15 cellular contexts compared by ENCODE assay signal in the genomic region with DNA sequence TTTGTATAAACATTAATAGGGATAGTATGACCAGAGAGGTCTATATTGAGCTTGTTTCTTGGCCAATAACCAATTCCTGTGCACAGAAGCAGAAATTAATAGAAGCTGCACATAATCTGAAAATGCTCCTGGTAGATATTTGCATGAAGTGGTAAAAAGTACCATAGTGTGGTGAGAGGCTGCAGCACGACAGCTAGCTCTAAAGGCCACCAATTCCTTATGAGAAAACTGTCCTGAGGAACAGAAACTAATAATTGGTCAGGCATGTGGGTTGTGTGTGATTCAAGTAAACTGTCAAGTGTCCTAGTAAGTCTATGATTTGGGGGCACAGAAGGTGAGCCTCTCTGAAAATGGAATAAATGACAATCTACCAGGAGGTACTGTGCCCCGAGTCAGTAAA. TPM values are rescaled to one million over a fixed set of nuclear protein-coding genes. Genes with fewer than 3 reads are reported as not detected.
A peak's percentile ranks its signal among the peaks of the same experiment; 100 is the strongest.
DNase-seq lines count a peak whose midpoint lies in the region; ATAC-seq and TF ChIP-seq lines count a peak whose summit lies in the region.
"Had no signal": no experiment of that assay in that cellular context is flagged by ENCODE, and none has a peak within 500 bp of the region (broad histone marks: within the 10 kb centered on the region; RNA-seq: fewer than 3 reads in every experiment).

No MANE protein-coding gene starts in this region.

- no peak overlapping the region for H3K27ac ChIP-seq in gastrocnemius medialis
- H3K27ac ChIP-seq: SJSA1 had no signal

- peak; percentile 13 for DNase-seq in GM19238 (ENCODE audit: insufficient read length, low spot score)
- DNase-seq in NCI-H1417 (lab: John Stamatoyannopoulos, UW), result no peak
- DNase-seq in gastrocnemius medialis, result no peak
- DNase-seq in NCI-H446 (lab: John Stamatoyannopoulos, UW), result no peak
- no peak for DNase-seq in activated T-cell treated with anti-CD3 and anti-CD28 coated beads, Interleukin-2, amount 50 U/mL, for 48 hours
- DNase-seq: activated CD4-positive, alpha-beta T cell treated with anti-CD3 and anti-CD28 coated beads, Interleukin-2, amount 50 U/mL, for 1 hour; activated naive CD4-positive, alpha-beta T cell treated with anti-CD3 and anti-CD28 coated beads, Interleukin-2, amount 50 U/mL, for 16 hours; foreskin melanocyte; Karpas-422; left cardiac atrium; NCI-H446 treated with DMSO at 0.1 percent for 48 hours; stimulated activated naive CD8-positive, alpha-beta T cell treated with anti-CD3 and anti-CD28 coated beads, Interleukin-15, Interleukin-2, amounts not matched to agents 100 U/mL and 50 U/mL, for 24 hours had no signal

- no peak overlapping the region for H3K4me3 ChIP-seq in gastrocnemius medialis
- H3K4me3 ChIP-seq: SJSA1 had no signal

- no peak for TF ChIP-seq POLR2A in gastrocnemius medialis (IDR thresholded peaks at IDR 0.05)

- intact Hi-C loops in gastrocnemius medialis (cut with DNase I; ENCODE audit: low total_unique reads), result no loop called here

- H3K9me3 ChIP-seq in gastrocnemius medialis, result no peaks in the 10 kb centered on the region
- H3K9me3 ChIP-seq: SJSA1 had no signal

- no peaks in the 10 kb centered on the region for H3K36me3 ChIP-seq in gastrocnemius medialis
- H3K36me3 ChIP-seq: SJSA1 had no signal

- in situ Hi-C loops in gastrocnemius medialis (cut with MboI; ENCODE audit: low sequenced_read_pairs in 4 of 4), result no loop called here

- ATAC-seq in GM21825 (IDR thresholded peaks at IDR 0.05; ENCODE audit: unreplicated experiment) (peak; percentile 99), HG03175 (IDR thresholded peaks at IDR 0.05; ENCODE audit: unreplicated experiment) (peak; percentile 98), gastrocnemius medialis (no peak)
- ATAC-seq: left cardiac atrium; stimulated activated naive CD8-positive, alpha-beta T cell treated with anti-CD3 and anti-CD28 coated beads, Interleukin-15, Interleukin-2, amounts not matched to agents 100 U/mL and 50 U/mL, for 24 hours had no signal

- peaks cover 0 to 6% of the 10 kb centered on the region in 2 donors for H3K4me1 ChIP-seq in gastrocnemius medialis

- no peak for TF ChIP-seq CTCF in gastrocnemius medialis (IDR thresholded peaks at IDR 0.05 in 4 of 5, conservative IDR thresholded peaks at IDR 0.05 in 1 of 5)

- no peaks in the 10 kb centered on the region for H3K27me3 ChIP-seq in gastrocnemius medialis
- H3K27me3 ChIP-seq: SJSA1 had no signal

RNA-seq across cellular contexts. Expression of a gene that starts 51.5 kb away (rescaled TPM):
- total RNA-seq in gastrocnemius medialis, result not detected
- total RNA-seq: left cardiac atrium, SJSA1 had no signal

Comparison
In these comparisons a context has a peak if more than half of its experiments do, and no peak if none do; other contexts are left out.
1. ATAC-seq: peak in GM21825 (single experiment) and HG03175 (single experiment); none in gastrocnemius medialis (0 of 2).